Comparison of ENCODE assay signal across 6 cellular contexts in genomic region chr19:621191-621590, GRCh38. TPM values are rescaled to one million over a fixed set of nuclear protein-coding genes. Genes with fewer than 3 reads are reported as not detected.
"Had no signal": no experiment of that assay in that cellular context is flagged by ENCODE, and none has a peak within 500 bp of the region (broad histone marks: within the 10 kb centered on the region; RNA-seq: fewer than 3 reads in every experiment).

No MANE protein-coding gene starts in this region.

RNA-seq across cellular contexts. Expression of gene FGF22, which starts 18.5 kb away (rescaled TPM):
- total RNA-seq: PC-9, Peyer's patch, Right ventricle myocardium inferior, Right ventricle myocardium superior, RPMI7951, SJCRH30 had no signal

RNA-seq across cellular contexts. Expression of gene HCN2, which starts 31.5 kb away (rescaled TPM):
- total RNA-seq: Peyer's patch had no signal
